30 cellular contexts compared by ENCODE assay signal in genomic region chr2:38477006-38477405, GRCh38.
"Had no signal": no experiment of that assay in that cellular context is flagged by ENCODE, and none has a peak within 500 bp of the region (broad histone marks: within the 10 kb centered on the region; RNA-seq: fewer than 3 reads in every experiment).

No MANE protein-coding gene starts in this region.

- H3K4me3 Mint-ChIP-seq: activated CD4-positive, alpha-beta memory T cell treated with anti-CD3 and anti-CD28 coated beads, Interleukin-2, amount 10 ng/mL, durations not matched to agents 7 days and 5 days; activated CD4-positive, alpha-beta T cell treated with anti-CD3 and anti-CD28 coated beads, Interleukin-2, amount 10 ng/mL, durations not matched to agents 7 days and 5 days; activated naive CD4-positive, alpha-beta T cell treated with anti-CD3 and anti-CD28 coated beads, Interleukin-2, amount 10 ng/mL, durations not matched to agents 7 days and 5 days; activated naive CD8-positive, alpha-beta T cell treated with anti-CD3 and anti-CD28 coated beads, Interleukin-2, amount 10 ng/mL, durations not matched to agents 7 days and 5 days; activated T-cell treated with anti-CD3 and anti-CD28 coated beads, Interleukin-2, amount 50 U/mL, for 24 hours; activated T-cell treated with anti-CD3 and anti-CD28 coated beads, Interleukin-2, amount 50 U/mL, for 72 hours; brain; endodermal cell; T-helper 17 cell; T-helper 2 cell treated with Interferon-gamma antibody and Interleukin-4, amounts not matched to agents 5 μg/mL and 100 μg/mL, for 36 hours; WTC11 had no signal

- DNase-seq: activated CD4-positive, alpha-beta memory T cell treated with anti-CD3 and anti-CD28 coated beads, Interleukin-2, amount 10 ng/mL, durations not matched to agents 7 days and 5 days; activated CD4-positive, alpha-beta T cell treated with anti-CD3 and anti-CD28 coated beads for 1 hour; activated CD4-positive, alpha-beta T cell treated with anti-CD3 and anti-CD28 coated beads for 4 hours; activated CD4-positive, alpha-beta T cell treated with anti-CD3 and anti-CD28 coated beads, Interleukin-2, amount 10 ng/mL, durations not matched to agents 7 days and 5 days; activated CD4-positive, alpha-beta T cell treated with anti-CD3 and anti-CD28 coated beads, Interleukin-2, amount 50 U/mL, for 4 hours; activated CD8-positive, alpha-beta memory T cell treated with anti-CD3 and anti-CD28 coated beads, Interleukin-2, amount 50 U/mL, for 48 hours; activated gamma-delta T cell; activated naive CD4-positive, alpha-beta T cell; activated naive CD4-positive, alpha-beta T cell treated with anti-CD3 and anti-CD28 coated beads, Interleukin-2, amount 10 ng/mL, durations not matched to agents 7 days and 5 days; activated naive CD8-positive, alpha-beta T cell treated with anti-CD3 and anti-CD28 coated beads, Interleukin-2, amount 10 ng/mL, durations not matched to agents 7 days and 5 days; activated T-cell treated with anti-CD3 and anti-CD28 coated beads for 4 hours; activated T-cell treated with anti-CD3 and anti-CD28 coated beads, Interleukin-2, amount 50 U/mL, for 24 hours; activated T-cell treated with anti-CD3 and anti-CD28 coated beads, Interleukin-2, amount 50 U/mL, for 72 hours; central memory CD4-positive, alpha-beta T cell; cerebellar nuclear complex; colonic mucosa; effector memory CD4-positive, alpha-beta T cell; endodermal cell; foreskin fibroblast; T-helper 1 cell; T-helper 17 cell; T1000 had no signal

- H3K27ac ChIP-seq: ascending aorta, breast epithelium, cardiac muscle cell, colonic mucosa had no signal

- H3K36me3 Mint-ChIP-seq: activated naive CD4-positive, alpha-beta T cell treated with anti-CD3 and anti-CD28 coated beads, Interleukin-2, amount 10 ng/mL, durations not matched to agents 7 days and 5 days; activated naive CD8-positive, alpha-beta T cell treated with anti-CD3 and anti-CD28 coated beads, Interleukin-2, amount 10 ng/mL, durations not matched to agents 7 days and 5 days; brain had no signal

- H3K4me1 Mint-ChIP-seq: brain had no signal

- H3K4me3 ChIP-seq: ascending aorta, breast epithelium, cardiac muscle cell, colonic mucosa had no signal

- H3K27me3 ChIP-seq: ascending aorta, breast epithelium, cardiac muscle cell, colonic mucosa had no signal

- H3K4me1 ChIP-seq: breast epithelium, colonic mucosa had no signal

- H3K36me3 ChIP-seq: ascending aorta, breast epithelium, cardiac muscle cell, colonic mucosa had no signal

- ATAC-seq: activated naive CD4-positive, alpha-beta T cell treated with anti-CD3 and anti-CD28 coated beads, Interleukin-2, amount 50 U/mL, for 72 hours; activated T-cell treated with anti-CD3 and anti-CD28 coated beads, Interleukin-2, amount 50 U/mL, for 72 hours; esophagus mucosa; T-helper 17 cell; WTC11 had no signal

- H3K9me3 ChIP-seq: colonic mucosa had no signal

- H3K27ac Mint-ChIP-seq: activated CD4-positive, alpha-beta memory T cell treated with anti-CD3 and anti-CD28 coated beads, Interleukin-2, amount 10 ng/mL, durations not matched to agents 7 days and 5 days; activated CD4-positive, alpha-beta T cell treated with anti-CD3 and anti-CD28 coated beads, Interleukin-2, amount 10 ng/mL, durations not matched to agents 7 days and 5 days; activated naive CD4-positive, alpha-beta T cell treated with anti-CD3 and anti-CD28 coated beads, Interleukin-2, amount 10 ng/mL, durations not matched to agents 7 days and 5 days; activated naive CD4-positive, alpha-beta T cell treated with anti-CD3 and anti-CD28 coated beads, Interleukin-2, amount 50 U/mL, for 72 hours; activated naive CD8-positive, alpha-beta T cell treated with anti-CD3 and anti-CD28 coated beads, Interleukin-2, amount 10 ng/mL, durations not matched to agents 7 days and 5 days; activated T-cell treated with anti-CD3 and anti-CD28 coated beads, Interleukin-2, amount 50 U/mL, for 24 hours; activated T-cell treated with anti-CD3 and anti-CD28 coated beads, Interleukin-2, amount 50 U/mL, for 72 hours; brain; endodermal cell; T-helper 17 cell; T-helper 2 cell treated with Interferon-gamma antibody and Interleukin-4, amounts not matched to agents 5 μg/mL and 100 μg/mL, for 36 hours; WTC11 had no signal
